3 cellular contexts compared by ENCODE assay signal in the genomic region with DNA sequence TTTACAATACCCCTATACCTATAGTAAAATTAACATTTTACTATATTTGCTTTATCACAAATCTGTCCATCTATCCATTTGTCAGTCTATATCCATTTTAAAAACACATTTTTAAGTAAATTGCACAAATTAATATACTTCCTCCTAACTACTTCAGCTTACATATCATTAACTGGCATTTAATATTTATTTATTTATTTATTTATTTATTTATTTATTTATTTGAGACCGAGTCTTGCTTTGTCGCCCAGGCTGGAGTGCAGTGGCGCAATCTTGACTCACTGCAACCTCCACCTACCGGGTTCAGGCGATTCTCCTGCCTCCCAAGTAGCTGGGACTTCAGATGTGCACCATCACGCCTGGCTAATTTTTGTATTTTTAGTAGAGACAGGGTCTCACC. TPM values are rescaled to one million over a fixed set of nuclear protein-coding genes. Genes with fewer than 3 reads are reported as not detected.
"Had no signal": no experiment of that assay in that cellular context is flagged by ENCODE, and none has a peak within 500 bp of the region (broad histone marks: within the 10 kb centered on the region; RNA-seq: fewer than 3 reads in every experiment).

No MANE protein-coding gene starts in this region.

RNA-seq across cellular contexts. Expression of gene RAB41, which starts 41.7 kb away (rescaled TPM):
- polyA plus RNA-seq: GM23248, GM23338, H1 had no signal

RNA-seq across cellular contexts. Expression of gene ARR3, which starts 55.5 kb away (rescaled TPM):
- polyA plus RNA-seq: GM23248, GM23338, H1 had no signal
